37 cellular contexts compared by ENCODE assay signal in genomic region chr3:64655160-64655559, GRCh38. TPM values are rescaled to one million over a fixed set of nuclear protein-coding genes. Genes with fewer than 3 reads are reported as not detected.
"Had no signal": no experiment of that assay in that cellular context is flagged by ENCODE, and none has a peak within 500 bp of the region (broad histone marks: within the 10 kb centered on the region; RNA-seq: fewer than 3 reads in every experiment).

No MANE protein-coding gene starts in this region.

- H3K4me1 Mint-ChIP-seq: activated B cell treated with CpG ODN at 0.5 μM for 24 hours; activated CD4-positive, alpha-beta T cell treated with anti-CD3 and anti-CD28 coated beads, Interleukin-2, amount 10 ng/mL, durations not matched to agents 24 days and 14 days; activated naive CD8-positive, alpha-beta T cell treated with anti-CD3 and anti-CD28 coated beads for 36 hours; activated T-helper 17 cell treated with anti-CD3 and anti-CD28 coated beads, Interleukin-2, amount 50 U/mL, for 72 hours; central memory CD8-positive, alpha-beta T cell had no signal

- H3K4me3 Mint-ChIP-seq: activated B cell treated with CpG ODN at 0.5 μM for 24 hours; activated CD4-positive, alpha-beta memory T cell treated with anti-CD3 and anti-CD28 coated beads for 36 hours; activated CD4-positive, alpha-beta T cell treated with anti-CD3 and anti-CD28 coated beads, Interleukin-2, amount 10 ng/mL, durations not matched to agents 24 days and 14 days; activated CD8-positive, alpha-beta T cell treated with anti-CD3 and anti-CD28 coated beads for 36 hours; activated naive CD4-positive, alpha-beta T cell treated with anti-CD3 and anti-CD28 coated beads for 36 hours; activated naive CD8-positive, alpha-beta T cell treated with anti-CD3 and anti-CD28 coated beads for 36 hours; activated T-cell treated with anti-CD3 and anti-CD28 coated beads, Interleukin-2, amount 50 U/mL, for 4 hours; activated T-cell treated with anti-CD3 and anti-CD28 coated beads, Interleukin-2, amount 50 U/mL, for 72 hours; activated T-helper 1 cell treated with anti-CD3 and anti-CD28 coated beads, Interleukin-12 subunit alpha, Interleukin-12 subunit beta, Interleukin-2, Interleukin-4 antibody, amounts not matched to agents 30 ng/mL and 10 ng/mL and 1 ng/mL, durations not matched to agents 14 hours and 24 hours and 36 hours; activated T-helper 17 cell treated with anti-CD3 and anti-CD28 coated beads, Interleukin-2, amount 50 U/mL, for 72 hours; brain; central memory CD8-positive, alpha-beta T cell; T-helper 1 cell treated with Interleukin-12 subunit alpha and Interleukin-12 subunit beta and Interleukin-4 antibody, amounts not matched to agents 30 μg/mL and 1 μg/mL, for 36 hours; T-helper 2 cell treated with Interferon-gamma antibody and Interleukin-4, amounts not matched to agents 5 μg/mL and 100 μg/mL, for 36 hours had no signal

- H3K9me3 ChIP-seq: adrenal gland had no signal

- H3K27ac Mint-ChIP-seq: activated B cell treated with CpG ODN at 0.5 μM for 24 hours; activated CD4-positive, alpha-beta memory T cell treated with anti-CD3 and anti-CD28 coated beads for 36 hours; activated CD4-positive, alpha-beta T cell treated with anti-CD3 and anti-CD28 coated beads, Interleukin-2, amount 10 ng/mL, durations not matched to agents 24 days and 14 days; activated CD8-positive, alpha-beta T cell treated with anti-CD3 and anti-CD28 coated beads for 36 hours; activated naive CD4-positive, alpha-beta T cell treated with anti-CD3 and anti-CD28 coated beads for 36 hours; activated naive CD4-positive, alpha-beta T cell treated with anti-CD3 and anti-CD28 coated beads, Interleukin-2, amount 50 U/mL, for 72 hours; activated naive CD8-positive, alpha-beta T cell treated with anti-CD3 and anti-CD28 coated beads for 36 hours; activated T-cell treated with anti-CD3 and anti-CD28 coated beads, Interleukin-2, amount 50 U/mL, for 72 hours; activated T-helper 1 cell treated with anti-CD3 and anti-CD28 coated beads, Interleukin-12 subunit alpha, Interleukin-12 subunit beta, Interleukin-2, Interleukin-4 antibody, amounts not matched to agents 30 ng/mL and 10 ng/mL and 1 ng/mL, durations not matched to agents 14 hours and 24 hours and 36 hours; activated T-helper 17 cell treated with anti-CD3 and anti-CD28 coated beads, Interleukin-2, amount 50 U/mL, for 72 hours; brain; T-helper 1 cell treated with Interleukin-12 subunit alpha and Interleukin-12 subunit beta and Interleukin-4 antibody, amounts not matched to agents 30 μg/mL and 1 μg/mL, for 36 hours; T-helper 2 cell treated with Interferon-gamma antibody and Interleukin-4, amounts not matched to agents 5 μg/mL and 100 μg/mL, for 36 hours had no signal

- DNase-seq: activated B cell treated with CpG ODN at 0.5 μM for 24 hours; activated CD4-positive, alpha-beta memory T cell treated with anti-CD3 and anti-CD28 coated beads for 36 hours; activated CD4-positive, alpha-beta T cell treated with anti-CD3 and anti-CD28 coated beads for 4 hours; activated CD4-positive, alpha-beta T cell treated with anti-CD3 and anti-CD28 coated beads, Interleukin-2, amount 10 ng/mL, durations not matched to agents 24 days and 14 days; activated CD4-positive, alpha-beta T cell treated with anti-CD3 and anti-CD28 coated beads, Interleukin-2, amount 50 U/mL, for 1 hour; activated CD4-positive, alpha-beta T cell treated with anti-CD3 and anti-CD28 coated beads, Interleukin-2, amount 50 U/mL, for 4 hours; activated CD4-positive, CD25-positive, alpha-beta regulatory T cell treated with anti-CD3 and anti-CD28 coated beads, Interleukin-2, amount 50 U/mL, for 72 hours; activated CD8-positive, alpha-beta memory T cell treated with anti-CD3 and anti-CD28 coated beads, Interleukin-2, amount 50 U/mL, for 4 hours; activated CD8-positive, alpha-beta T cell treated with anti-CD3 and anti-CD28 coated beads for 36 hours; activated effector memory CD4-positive, alpha-beta T cell treated with anti-CD3 and anti-CD28 coated beads, Interleukin-2, amount 50 U/mL, for 16 hours; activated gamma-delta T cell treated with Interleukin-2 at 50 U/mL for 16 hours; activated naive CD4-positive, alpha-beta T cell; activated naive CD4-positive, alpha-beta T cell treated with anti-CD3 and anti-CD28 coated beads for 36 hours; activated naive CD4-positive, alpha-beta T cell treated with anti-CD3 and anti-CD28 coated beads, Interleukin-2, amount 50 U/mL, for 16 hours; activated naive CD8-positive, alpha-beta T cell treated with anti-CD3 and anti-CD28 coated beads for 36 hours; activated T-cell treated with anti-CD3 and anti-CD28 coated beads for 4 hours; activated T-cell treated with anti-CD3 and anti-CD28 coated beads, Interleukin-2, amount 50 U/mL, for 1 hour; activated T-cell treated with anti-CD3 and anti-CD28 coated beads, Interleukin-2, amount 50 U/mL, for 4 hours; activated T-cell treated with anti-CD3 and anti-CD28 coated beads, Interleukin-2, amount 50 U/mL, for 72 hours; adrenal gland; amniotic stem cell; aorta; caudate nucleus; cerebellar nuclear complex; T-helper 1 cell; T-helper 2 cell; T-helper 9 cell had no signal

- H3K27ac ChIP-seq: adrenal gland, cardiac muscle cell, VCaP had no signal

- H3K4me1 ChIP-seq: adrenal gland had no signal

- H3K9me3 Mint-ChIP-seq: activated B cell treated with CpG ODN at 0.5 μM for 24 hours; activated CD4-positive, alpha-beta memory T cell treated with anti-CD3 and anti-CD28 coated beads for 36 hours; activated CD4-positive, alpha-beta T cell treated with anti-CD3 and anti-CD28 coated beads, Interleukin-2, amount 10 ng/mL, durations not matched to agents 24 days and 14 days; activated CD8-positive, alpha-beta T cell treated with anti-CD3 and anti-CD28 coated beads for 36 hours; activated naive CD4-positive, alpha-beta T cell treated with anti-CD3 and anti-CD28 coated beads for 36 hours; activated naive CD4-positive, alpha-beta T cell treated with anti-CD3 and anti-CD28 coated beads, Interleukin-2, amount 50 U/mL, for 72 hours; activated naive CD8-positive, alpha-beta T cell treated with anti-CD3 and anti-CD28 coated beads for 36 hours; activated T-cell treated with anti-CD3 and anti-CD28 coated beads, Interleukin-2, amount 50 U/mL, for 4 hours; activated T-cell treated with anti-CD3 and anti-CD28 coated beads, Interleukin-2, amount 50 U/mL, for 72 hours; activated T-helper 1 cell treated with anti-CD3 and anti-CD28 coated beads, Interleukin-12 subunit alpha, Interleukin-12 subunit beta, Interleukin-2, Interleukin-4 antibody, amounts not matched to agents 30 ng/mL and 10 ng/mL and 1 ng/mL, durations not matched to agents 14 hours and 24 hours and 36 hours; brain; T-helper 1 cell treated with Interleukin-12 subunit alpha and Interleukin-12 subunit beta and Interleukin-4 antibody, amounts not matched to agents 30 μg/mL and 1 μg/mL, for 36 hours; T-helper 2 cell treated with Interferon-gamma antibody and Interleukin-4, amounts not matched to agents 5 μg/mL and 100 μg/mL, for 36 hours had no signal

- H3K4me3 ChIP-seq: adrenal gland, cardiac muscle cell had no signal

- H3K27me3 ChIP-seq: adrenal gland, cardiac muscle cell had no signal

- ATAC-seq: activated CD8-positive, alpha-beta T cell treated with anti-CD3 and anti-CD28 coated beads for 36 hours; activated naive CD4-positive, alpha-beta T cell treated with anti-CD3 and anti-CD28 coated beads, Interleukin-2, amount 50 U/mL, for 72 hours; activated T-cell treated with anti-CD3 and anti-CD28 coated beads, Interleukin-2, amount 50 U/mL, for 4 hours; activated T-cell treated with anti-CD3 and anti-CD28 coated beads, Interleukin-2, amount 50 U/mL, for 72 hours; activated T-helper 17 cell treated with anti-CD3 and anti-CD28 coated beads, Interleukin-2, amount 50 U/mL, for 72 hours had no signal

- H3K36me3 Mint-ChIP-seq: activated CD4-positive, alpha-beta memory T cell treated with anti-CD3 and anti-CD28 coated beads for 36 hours; activated naive CD4-positive, alpha-beta T cell treated with anti-CD3 and anti-CD28 coated beads, Interleukin-2, amount 50 U/mL, for 72 hours; activated naive CD8-positive, alpha-beta T cell treated with anti-CD3 and anti-CD28 coated beads for 36 hours had no signal

- H3K27me3 Mint-ChIP-seq: activated B cell treated with CpG ODN at 0.5 μM for 24 hours; activated CD4-positive, alpha-beta memory T cell treated with anti-CD3 and anti-CD28 coated beads for 36 hours; activated CD4-positive, alpha-beta T cell treated with anti-CD3 and anti-CD28 coated beads, Interleukin-2, amount 10 ng/mL, durations not matched to agents 24 days and 14 days; activated CD8-positive, alpha-beta T cell treated with anti-CD3 and anti-CD28 coated beads for 36 hours; activated naive CD8-positive, alpha-beta T cell treated with anti-CD3 and anti-CD28 coated beads for 36 hours; activated T-helper 17 cell treated with anti-CD3 and anti-CD28 coated beads, Interleukin-2, amount 50 U/mL, for 72 hours; central memory CD8-positive, alpha-beta T cell had no signal

RNA-seq across cellular contexts. Expression of gene ADAMTS9, which starts 32.6 kb away (rescaled TPM):
- total RNA-seq: activated B cell treated with CpG ODN at 0.5 μM for 24 hours; activated CD4-positive, alpha-beta memory T cell treated with anti-CD3 and anti-CD28 coated beads for 36 hours; activated CD4-positive, alpha-beta T cell treated with anti-CD3 and anti-CD28 coated beads, Interleukin-2, amount 10 ng/mL, durations not matched to agents 24 days and 14 days; activated CD8-positive, alpha-beta memory T cell treated with anti-CD3 and anti-CD28 coated beads for 36 hours; activated CD8-positive, alpha-beta T cell treated with anti-CD3 and anti-CD28 coated beads for 36 hours; activated naive CD4-positive, alpha-beta T cell treated with anti-CD3 and anti-CD28 coated beads for 36 hours; activated naive CD4-positive, alpha-beta T cell treated with anti-CD3 and anti-CD28 coated beads, Interleukin-2, amount 50 U/mL, for 72 hours; activated naive CD8-positive, alpha-beta T cell treated with anti-CD3 and anti-CD28 coated beads for 36 hours; activated T-cell treated with anti-CD3 and anti-CD28 coated beads, Interleukin-2, amount 50 U/mL, for 72 hours; activated T-helper 1 cell treated with anti-CD3 and anti-CD28 coated beads, Interleukin-12 subunit alpha, Interleukin-12 subunit beta, Interleukin-2, Interleukin-4 antibody, amounts not matched to agents 30 ng/mL and 10 ng/mL and 1 ng/mL, durations not matched to agents 14 hours and 24 hours and 36 hours; activated T-helper 17 cell treated with anti-CD3 and anti-CD28 coated beads, Interleukin-2, amount 50 U/mL, for 72 hours had no signal
